In the genomic region with DNA sequence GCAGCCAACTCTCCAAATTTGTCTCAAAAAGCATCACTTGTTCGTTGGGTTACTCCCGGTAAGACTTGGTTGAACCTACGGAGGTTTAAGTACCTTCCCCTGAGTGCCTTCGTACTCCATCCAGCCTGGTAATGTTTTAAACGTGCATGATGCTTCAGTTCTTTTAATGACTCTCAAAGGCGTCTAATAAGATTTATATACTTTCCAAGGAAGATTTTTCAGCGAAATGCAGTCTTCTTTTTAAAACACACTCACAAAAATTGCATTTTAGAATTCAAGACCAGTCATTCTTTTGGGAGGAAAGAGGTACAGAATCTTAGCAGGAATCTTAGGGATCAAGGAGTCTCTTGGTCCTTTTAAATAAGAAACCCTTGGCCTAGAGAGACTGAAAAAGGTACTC, we compare ENCODE assay signal across 1 cellular context.
TF ChIP-seq lines count a peak whose summit lies in the region.

No MANE protein-coding gene starts in this region.

TF ChIP-seq in SK-N-SH, 30 proteins besides CTCF, POLR2A, EP300 and RAD21 (continued from another document):
- TF ChIP-seq, protein P1, sequence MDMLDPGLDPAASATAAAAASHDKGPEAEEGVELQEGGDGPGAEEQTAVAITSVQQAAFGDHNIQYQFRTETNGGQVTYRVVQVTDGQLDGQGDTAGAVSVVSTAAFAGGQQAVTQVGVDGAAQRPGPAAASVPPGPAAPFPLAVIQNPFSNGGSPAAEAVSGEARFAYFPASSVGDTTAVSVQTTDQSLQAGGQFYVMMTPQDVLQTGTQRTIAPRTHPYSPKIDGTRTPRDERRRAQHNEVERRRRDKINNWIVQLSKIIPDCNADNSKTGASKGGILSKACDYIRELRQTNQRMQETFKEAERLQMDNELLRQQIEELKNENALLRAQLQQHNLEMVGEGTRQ (IDR thresholded peaks at IDR 0.05; ENCODE audit: borderline replicate concordance, low read depth, low read length) = no peak
- TF ChIP-seq JUND (IDR thresholded peaks at IDR 0.05) = no peak
